In the genomic region with DNA sequence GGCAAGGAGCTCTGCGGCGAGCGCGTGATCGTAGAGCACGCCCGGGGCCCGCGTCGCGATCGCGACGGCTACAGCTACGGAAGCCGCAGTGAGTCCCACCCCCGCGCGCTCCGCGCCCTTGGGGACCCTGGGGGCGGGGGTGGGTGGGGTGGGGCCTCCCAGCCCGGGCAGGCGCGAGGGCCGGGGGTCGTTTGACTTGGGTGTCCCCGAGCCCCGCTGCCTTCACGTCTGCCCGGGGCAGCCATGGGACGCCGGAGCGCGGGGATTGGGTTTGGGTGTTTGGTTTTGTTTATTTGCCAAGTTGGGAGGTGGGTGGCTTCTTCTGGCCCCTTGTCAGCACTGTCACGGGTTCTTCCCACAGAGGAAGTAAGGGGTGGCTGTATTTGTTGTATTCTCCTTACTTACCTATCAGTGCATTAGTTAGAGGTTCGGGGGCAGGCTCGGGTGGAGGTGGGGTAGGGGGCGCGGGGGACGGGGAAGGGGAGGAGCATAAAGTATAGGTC, we compare ENCODE assay signal across 8 cellular contexts. TPM values are rescaled to one million over a fixed set of nuclear protein-coding genes. Genes with fewer than 3 reads are reported as not detected.
DNase-seq lines count a peak whose midpoint lies in the region; ATAC-seq and TF ChIP-seq lines count a peak whose summit lies in the region.

No MANE protein-coding gene starts in this region.

- H3K9me3 ChIP-seq in adrenal gland (replicated peaks in 1 of 3), result no peaks in the 10 kb centered on the region
- H3K9me3 ChIP-seq in right lobe of liver, result no peaks in the 10 kb centered on the region
- H3K9me3 ChIP-seq in tibial artery, result no peaks in the 10 kb centered on the region

- POLR2A ChIA-PET in GM10248 (lab: Yijun Ruan, JAX), result interaction anchor here (0.6 to 2.1 kb wide), 14 partner anchors 8 to 1442 kb away, joined by 3 to 14 read pairs (median 4); no protein-coding TSS in a partner anchor

- DNase-seq in GM10248 (ENCODE audit: extremely low spot score) (peak; percentile 39), adrenal gland (peak in 3 of 7 donors; percentile 41 to 54 (median 43)), right lobe of liver (no peak), tibial artery (no peak), globus pallidus (ENCODE audit: low spot score) (no peak)

- TF ChIP-seq POLR2A in adrenal gland (IDR thresholded peaks at IDR 0.05), result no peak
- TF ChIP-seq POLR2A in right lobe of liver (IDR thresholded peaks at IDR 0.05), result no peak

- H3K4me3 ChIP-seq in adrenal gland, result peak overlapping the region in 3 of 4 donors; percentile 71 to 92 (median 86)
- H3K4me3 ChIP-seq in right lobe of liver, result peak overlapping the region; percentile 89 to 94 (median 93)
- H3K4me3 ChIP-seq in tibial artery, result peak overlapping the region; percentile 81 to 87

- 0 to 2% (median 1%) methylated on average over 16 to 41 of the region's 41 CpGs for WGBS in adrenal gland, 4 donors
- WGBS in right lobe of liver (ENCODE audit: insufficient coverage, low coverage, low lambda C conversion rate, missing lambda C conversion rate), result 4% methylated on average over 15 of the region's 41 CpGs

- TF ChIP-seq CTCF in GM10248 (IDR thresholded peaks at IDR 0.05; ENCODE audit: control extremely low read depth, extremely low read depth, low read depth, missing control alignments) (no peak), adrenal gland (IDR thresholded peaks at IDR 0.05) (no peak), right lobe of liver (IDR thresholded peaks at IDR 0.05) (no peak), tibial artery (IDR thresholded peaks at IDR 0.05) (no peak)

- H3K27me3 ChIP-seq in adrenal gland (no peaks in the 10 kb centered on the region), right lobe of liver (no peaks in the 10 kb centered on the region), tibial artery (no peaks in the 10 kb centered on the region)

- H3K4me1 ChIP-seq in adrenal gland (replicated peaks in 1 of 2) (peaks cover 18 to 42% of the 10 kb centered on the region in 2 donors), right lobe of liver (peaks cover 0 to 23% (median 5%) of the 10 kb centered on the region in 4 donors), tibial artery (peaks cover 0 to 31% (median 20%) of the 10 kb centered on the region in 4 donors)

- CTCF ChIA-PET in GM10248 (lab: Yijun Ruan, JAX), result interaction anchor here (2.2 kb wide), 1 partner anchor 9 kb away, joined by 13 read pairs; no protein-coding TSS in a partner anchor

- intact Hi-C loops in adrenal gland (cut with DNase I), result no loop called here
- intact Hi-C loops in right lobe of liver (cut with DNase I), result no loop called here
- intact Hi-C loops in tibial artery (cut with DNase I; ENCODE audit: low total_unique reads), result no loop called here

- H3K36me3 ChIP-seq in adrenal gland (replicated peaks in 1 of 2) (peaks cover 0 to 44% of the 10 kb centered on the region in 2 donors), right lobe of liver (peaks cover 9 to 44% (median 25%) of the 10 kb centered on the region in 4 donors), tibial artery (peaks cover 34 to 43% (median 40%) of the 10 kb centered on the region in 3 donors)

- peak; percentile 14 for ATAC-seq in HG02970 (IDR thresholded peaks at IDR 0.05; ENCODE audit: low FRiP score, unreplicated experiment)
- no peak for ATAC-seq in right lobe of liver
- no peak for ATAC-seq in HG03432 (IDR thresholded peaks at IDR 0.05; ENCODE audit: unreplicated experiment)
- no peak for ATAC-seq in HG03196 (IDR thresholded peaks at IDR 0.05; ENCODE audit: unreplicated experiment)

- peak overlapping the region in 4 of 5 donors; percentile 99 to 100 (median 100) for H3K27ac ChIP-seq in adrenal gland
- peak overlapping the region; percentile 100 for H3K27ac ChIP-seq in right lobe of liver
- H3K27ac ChIP-seq in tibial artery, result peak overlapping the region; percentile 99 to 100

RNA-seq across cellular contexts. Expression of gene SRSF6, which starts 0.8 kb away (rescaled TPM):
- 100 to 1,000 TPM in 4 of 8 donors, 10 to 100 TPM in 4; 42.7 to 188 (median 108) TPM for total RNA-seq in adrenal gland
- polyA plus RNA-seq in adrenal gland, result 100 to 1,000 TPM; 165 to 185 (median 181) TPM
- total RNA-seq in right lobe of liver, result 100 to 1,000 TPM in 1 of 6 experiments, 10 to 100 TPM in 5; 35.1 to 111 (median 76.8) TPM

RNA-seq across cellular contexts. Expression of gene L3MBTL1, which starts 49.0 kb away (rescaled TPM):
- total RNA-seq in adrenal gland, result 10 to 100 TPM in 6 of 8 donors, 1 to 10 TPM in 2; 5.2 to 21.9 (median 16.9) TPM
- polyA plus RNA-seq in adrenal gland, result 10 to 100 TPM in 2 of 3 donors, 1 to 10 TPM in 1; 3.3 to 24.4 (median 10.9) TPM
- total RNA-seq in right lobe of liver, result 1 to 10 TPM; 1.2 to 3.2 (median 2.4) TPM
